In the genomic region with DNA sequence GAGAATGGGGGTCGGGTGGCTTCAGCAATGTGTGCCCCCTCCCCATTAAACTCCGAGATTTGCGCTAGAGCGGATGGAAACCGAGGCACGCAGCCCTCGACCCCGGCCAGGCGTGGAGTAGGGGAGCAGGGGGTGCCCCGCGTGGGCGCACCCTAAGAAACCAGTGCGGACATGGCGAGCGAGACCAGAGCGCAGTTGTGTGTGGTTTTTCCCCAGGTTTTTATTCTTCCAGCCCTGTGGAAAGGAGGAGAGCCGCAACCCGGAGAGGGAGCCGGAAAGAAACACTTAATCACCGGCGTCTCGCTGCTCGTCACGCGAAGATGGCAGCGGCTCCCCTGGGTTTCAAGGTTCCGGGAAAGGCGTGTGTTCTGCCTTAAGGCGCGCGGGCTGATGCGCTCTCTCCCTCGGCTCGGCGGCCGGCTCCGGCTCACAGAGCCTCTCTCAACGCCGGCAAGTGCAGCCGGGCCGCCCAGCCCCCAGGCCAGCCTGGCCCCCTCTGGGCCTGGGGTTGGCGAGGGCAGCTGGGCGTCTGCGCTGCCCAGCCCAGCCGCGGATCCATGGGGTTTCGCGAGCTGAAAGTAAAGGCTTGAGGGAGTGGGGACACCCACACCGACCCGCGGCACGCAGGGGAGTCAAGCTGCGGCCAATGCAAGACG, we compare ENCODE assay signal across 8 cellular contexts.
DNase-seq lines count a peak whose midpoint lies in the region; ATAC-seq, FAIRE-seq and TF ChIP-seq lines count a peak whose summit lies in the region.

No MANE protein-coding gene starts in this region.

- ATAC-seq in left cardiac atrium (peak; percentile 10 to 17), sciatic nerve (peak; percentile 1)

- H3K4me3 ChIP-seq in AG04450 (ENCODE audit: low read depth, low read length), result peak overlapping the region; percentile 48
- H3K4me3 ChIP-seq in HUES48 (ENCODE audit: low read depth, low read length), result peak overlapping the region; percentile 66

- no peaks in the 10 kb centered on the region for H3K9me3 Mint-ChIP-seq in activated naive CD8-positive, alpha-beta T cell (ENCODE audit: low read depth)

- H3K36me3 ChIP-seq in HUES48 (ENCODE audit: control insufficient read depth, insufficient read depth, low read length), result no peaks in the 10 kb centered on the region

- no peaks in the 10 kb centered on the region for H3K27me3 Mint-ChIP-seq in activated naive CD8-positive, alpha-beta T cell

- H3K4me3 Mint-ChIP-seq in activated naive CD8-positive, alpha-beta T cell, result peak overlapping the region; percentile 87

- H3K27me3 ChIP-seq in AG04450 (ENCODE audit: control insufficient read depth, insufficient read depth, low read length), result peaks cover 2% of the 10 kb centered on the region
- H3K27me3 ChIP-seq in HUES48 (ENCODE audit: control insufficient read depth, insufficient read depth, low read length), result peaks cover 35% of the 10 kb centered on the region

- no peak for FAIRE-seq in H54 (lab: Jason Lieb, UNC)

- H3K9me3 ChIP-seq in AG04450 (ENCODE audit: control insufficient read depth, insufficient read depth, low read length) (no peaks in the 10 kb centered on the region; the same call in 1 of the 2 replicates), HUES48 (ENCODE audit: control insufficient read depth, insufficient read depth, low read length) (peaks cover 3% of the 10 kb centered on the region; the same call in 1 of the 2 replicates)

- CTCF ChIA-PET in AG04450 (lab: Charles Lee), result interaction anchor here (0.6 kb wide), 1 partner anchor 19 kb away, joined by 3 read pairs; no protein-coding TSS in a partner anchor

- POLR2A ChIA-PET in AG04450 (lab: Yijun Ruan, JAX), result interaction anchor here (0.7 kb wide), 1 partner anchor 74 kb away, joined by 3 read pairs; no protein-coding TSS in a partner anchor

- no peak for TF ChIP-seq POLR2A in H54 (IDR thresholded peaks at IDR 0.05; ENCODE audit: low read depth, low read length)

- intact Hi-C loops in left cardiac atrium (cut with DNase I), result loop anchor here in 1 of 2 donors (10.0 kb wide), 2 partner anchors 93 to 157 kb away; no protein-coding TSS in a partner anchor
- intact Hi-C loops in sciatic nerve (cut with DNase I), result no loop called here

- H3K9ac ChIP-seq in HUES48 (ENCODE audit: low read depth, low read length), result peak overlapping the region; percentile 60

- peak overlapping the region; percentile 96 for H3K27ac Mint-ChIP-seq in activated naive CD8-positive, alpha-beta T cell

- DNase-seq in AG04450 (ENCODE audit: low read depth, low spot score), result no peak
- DNase-seq in left cardiac atrium, result no peak
- no peak for DNase-seq in sciatic nerve (ENCODE audit: low spot score)
- no peak for DNase-seq in H54 (ENCODE audit: insufficient read length, low spot score)
- DNase-seq in AML-193 (lab: John Stamatoyannopoulos, UW), result no peak
- no peak for DNase-seq in mucosa of gallbladder (ENCODE audit: low spot score)

- TF ChIP-seq CTCF in AG04450 (IDR thresholded peaks at IDR 0.05; ENCODE audit: low read depth, low read length), result no peak

- peaks cover 43% of the 10 kb centered on the region for H3K4me1 Mint-ChIP-seq in activated naive CD8-positive, alpha-beta T cell (ENCODE audit: low read depth)

- H3K36me3 Mint-ChIP-seq in activated naive CD8-positive, alpha-beta T cell, result no peaks in the 10 kb centered on the region

- peak overlapping the region; percentile 39 for H3K27ac ChIP-seq in AG04450 (ENCODE audit: low read depth, low read length)
- peak overlapping the region; percentile 53 for H3K27ac ChIP-seq in HUES48 (ENCODE audit: low read depth, low read length)

- peaks cover 40% of the 10 kb centered on the region for H3K4me1 ChIP-seq in HUES48 (ENCODE audit: control insufficient read depth, insufficient read depth, low read length)
